Comparison of ENCODE assay signal across 1 cellular context in the genomic region with DNA sequence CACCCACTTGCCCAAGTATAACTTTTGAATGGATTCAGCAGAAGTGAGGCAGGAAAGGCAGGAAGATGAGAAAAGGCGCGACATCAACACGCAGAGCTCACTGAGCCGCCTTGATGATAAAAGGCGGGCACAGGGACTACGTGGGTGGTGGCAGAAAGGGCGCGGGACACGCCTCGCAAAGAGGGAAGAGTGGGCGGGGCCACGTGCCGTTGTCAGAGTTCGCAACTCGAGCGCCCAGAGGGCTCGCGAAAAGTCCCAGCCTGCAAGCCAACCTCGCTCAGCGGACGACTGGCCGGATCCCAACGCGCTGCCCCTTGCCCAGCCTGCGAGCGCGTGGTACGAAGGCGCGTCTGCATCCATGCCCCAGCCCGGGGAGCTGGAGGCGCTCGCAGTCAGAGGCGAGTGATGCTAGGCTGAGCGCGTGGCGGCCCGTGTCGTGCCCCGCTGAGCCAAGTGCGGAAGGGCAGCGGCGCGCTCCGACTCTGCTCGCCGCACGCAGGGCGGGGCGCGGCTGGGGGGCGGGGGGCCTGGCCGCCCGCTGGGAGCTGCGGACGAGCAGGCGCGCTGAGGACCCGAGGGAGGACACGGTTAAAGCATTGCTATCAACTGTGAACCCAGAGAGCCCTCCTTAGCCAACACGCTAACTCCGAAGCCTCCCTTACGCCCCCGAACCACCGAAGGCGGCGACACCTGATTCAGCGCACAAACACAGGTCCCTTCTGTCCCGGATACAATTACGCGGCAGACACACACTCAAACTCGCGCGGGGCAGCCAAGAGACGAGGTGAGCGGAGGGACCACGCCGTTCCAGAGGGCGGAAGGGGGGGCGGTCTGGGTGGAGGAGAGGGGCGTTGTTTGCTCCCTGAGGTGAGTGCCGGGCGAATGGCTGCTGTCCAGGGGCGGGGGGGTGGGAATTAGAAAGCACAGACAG.
TF ChIP-seq lines count a peak whose summit lies in the region.

A gene with protein sequence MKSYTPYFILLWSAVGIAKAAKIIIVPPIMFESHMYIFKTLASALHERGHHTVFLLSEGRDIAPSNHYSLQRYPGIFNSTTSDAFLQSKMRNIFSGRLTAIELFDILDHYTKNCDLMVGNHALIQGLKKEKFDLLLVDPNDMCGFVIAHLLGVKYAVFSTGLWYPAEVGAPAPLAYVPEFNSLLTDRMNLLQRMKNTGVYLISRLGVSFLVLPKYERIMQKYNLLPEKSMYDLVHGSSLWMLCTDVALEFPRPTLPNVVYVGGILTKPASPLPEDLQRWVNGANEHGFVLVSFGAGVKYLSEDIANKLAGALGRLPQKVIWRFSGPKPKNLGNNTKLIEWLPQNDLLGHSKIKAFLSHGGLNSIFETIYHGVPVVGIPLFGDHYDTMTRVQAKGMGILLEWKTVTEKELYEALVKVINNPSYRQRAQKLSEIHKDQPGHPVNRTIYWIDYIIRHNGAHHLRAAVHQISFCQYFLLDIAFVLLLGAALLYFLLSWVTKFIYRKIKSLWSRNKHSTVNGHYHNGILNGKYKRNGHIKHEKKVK (plus strand): TSS at position 617 of the 931 bp plus-strand sequence. CDS start 24,074 bp downstream, outside the sequence.

TF ChIP-seq in K562, 482 proteins besides CTCF, POLR2A, EP300 and RAD21 (continues in another document):
- TF ChIP-seq USF2 (CRISPR knock-in tag; IDR thresholded peaks at IDR 0.05) (peak; percentile 62), NR2C1 (IDR thresholded peaks at IDR 0.05) (peak; percentile 42; the same call in 1 of the 2 replicates), NR2C1 (tag; IDR thresholded peaks at IDR 0.05) (0 out of 2 replicates have a peak, but pooled peaks have one; percentile 18), TFE3 (CRISPR knock-in tag; IDR thresholded peaks at IDR 0.05) (no peak), NRF1 (conservative IDR thresholded peaks at IDR 0.05 in 1 of 2, IDR thresholded peaks at IDR 0.05 in 1 of 2) (peak; percentile 63 to 65; a peak in 3 of 4 replicates), NFATC3 (IDR thresholded peaks at IDR 0.05) (no peak), TGIF2 (CRISPR knock-in tag; IDR thresholded peaks at IDR 0.05) (no peak), CTBP1 (IDR thresholded peaks at IDR 0.05; ENCODE audit: borderline replicate concordance) (peak; percentile 42; the same call in 1 of the 2 replicates), RBFOX2 (IDR thresholded peaks at IDR 0.05; ENCODE audit: low read depth, low read length) (peak; percentile 81), FOS (IDR thresholded peaks at IDR 0.05; ENCODE audit: extremely low read depth, insufficient read length) (no peak), XRCC4 (IDR thresholded peaks at IDR 0.05; ENCODE audit: extremely low read depth, insufficient read depth, insufficient read length) (no peak), POLR2G (IDR thresholded peaks at IDR 0.05; ENCODE audit: low read depth, low read length) (peak; percentile 81), EP400 (IDR thresholded peaks at IDR 0.05) (peak; percentile 53; the same call in 1 of the 2 replicates), EGR1 (conservative IDR thresholded peaks at IDR 0.05) (peak; percentile 80), L3MBTL2 (IDR thresholded peaks at IDR 0.05) (peak; percentile 55; the same call in 1 of the 2 replicates), CXXC5 (CRISPR knock-in tag; IDR thresholded peaks at IDR 0.05) (0 out of 2 replicates have a peak, but pooled peaks have one; percentile 20), NFE2L1 (tag; IDR thresholded peaks at IDR 0.05; ENCODE audit: borderline replicate concordance, low read depth) (no peak), MAZ (CRISPR knock-in tag; conservative IDR thresholded peaks at IDR 0.05 in 1 of 2, IDR thresholded peaks at IDR 0.05 in 1 of 2) (peak in 1 of 2 experiments; percentile 18; a peak in 1 of 4 replicates), ZNF79 (CRISPR knock-in tag; IDR thresholded peaks at IDR 0.05; ENCODE audit: low read depth) (no peak), NFIX (CRISPR knock-in tag; IDR thresholded peaks at IDR 0.05; ENCODE audit: low read depth) (no peak), CC2D1A (IDR thresholded peaks at IDR 0.05) (peak; percentile 62; the same call in 1 of the 2 replicates), BHLHE40 (IDR thresholded peaks at IDR 0.05; ENCODE audit: low read length) (peak; percentile 65; the same call in 1 of the 2 replicates), TAF1 (IDR thresholded peaks at IDR 0.05; ENCODE audit: control insufficient read depth, extremely low read depth, insufficient read depth, low read length, severe bottlenecking) (peak; percentile 38), HOMEZ (CRISPR knock-in tag; IDR thresholded peaks at IDR 0.05) (no peak), ZBTB5 (IDR thresholded peaks at IDR 0.05) (peak; percentile 56; the same call in 1 of the 2 replicates)
- TF ChIP-seq, protein P1, sequence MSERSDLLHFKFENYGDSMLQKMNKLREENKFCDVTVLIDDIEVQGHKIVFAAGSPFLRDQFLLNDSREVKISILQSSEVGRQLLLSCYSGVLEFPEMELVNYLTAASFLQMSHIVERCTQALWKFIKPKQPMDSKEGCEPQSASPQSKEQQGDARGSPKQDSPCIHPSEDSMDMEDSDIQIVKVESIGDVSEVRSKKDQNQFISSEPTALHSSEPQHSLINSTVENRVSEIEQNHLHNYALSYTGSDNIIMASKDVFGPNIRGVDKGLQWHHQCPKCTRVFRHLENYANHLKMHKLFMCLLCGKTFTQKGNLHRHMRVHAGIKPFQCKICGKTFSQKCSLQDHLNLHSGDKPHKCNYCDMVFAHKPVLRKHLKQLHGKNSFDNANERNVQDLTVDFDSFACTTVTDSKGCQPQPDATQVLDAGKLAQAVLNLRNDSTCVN (CRISPR knock-in tag; IDR thresholded peaks at IDR 0.05), result no peak
- TF ChIP-seq, protein P2, sequence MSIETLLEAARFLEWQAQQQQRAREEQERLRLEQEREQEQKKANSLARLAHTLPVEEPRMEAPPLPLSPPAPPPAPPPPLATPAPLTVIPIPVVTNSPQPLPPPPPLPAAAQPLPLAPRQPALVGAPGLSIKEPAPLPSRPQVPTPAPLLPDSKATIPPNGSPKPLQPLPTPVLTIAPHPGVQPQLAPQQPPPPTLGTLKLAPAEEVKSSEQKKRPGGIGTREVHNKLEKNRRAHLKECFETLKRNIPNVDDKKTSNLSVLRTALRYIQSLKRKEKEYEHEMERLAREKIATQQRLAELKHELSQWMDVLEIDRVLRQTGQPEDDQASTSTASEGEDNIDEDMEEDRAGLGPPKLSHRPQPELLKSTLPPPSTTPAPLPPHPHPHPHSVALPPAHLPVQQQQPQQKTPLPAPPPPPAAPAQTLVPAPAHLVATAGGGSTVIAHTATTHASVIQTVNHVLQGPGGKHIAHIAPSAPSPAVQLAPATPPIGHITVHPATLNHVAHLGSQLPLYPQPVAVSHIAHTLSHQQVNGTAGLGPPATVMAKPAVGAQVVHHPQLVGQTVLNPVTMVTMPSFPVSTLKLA (conservative IDR thresholded peaks at IDR 0.05), result peak in 1 of 2 experiments; percentile 54; a peak in 1 of 4 replicates
- TF ChIP-seq, protein P3, sequence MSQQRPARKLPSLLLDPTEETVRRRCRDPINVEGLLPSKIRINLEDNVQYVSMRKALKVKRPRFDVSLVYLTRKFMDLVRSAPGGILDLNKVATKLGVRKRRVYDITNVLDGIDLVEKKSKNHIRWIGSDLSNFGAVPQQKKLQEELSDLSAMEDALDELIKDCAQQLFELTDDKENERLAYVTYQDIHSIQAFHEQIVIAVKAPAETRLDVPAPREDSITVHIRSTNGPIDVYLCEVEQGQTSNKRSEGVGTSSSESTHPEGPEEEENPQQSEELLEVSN (IDR thresholded peaks at IDR 0.05; ENCODE audit: borderline replicate concordance in 1 of 2, extremely low read depth in 1 of 2, insufficient read depth in 1 of 2, insufficient read length in 1 of 2, low read depth in 1 of 2, low read length in 1 of 2, poor library complexity in 1 of 2, severe bottlenecking in 1 of 2), result peak; percentile 12 to 56
- TF ChIP-seq, protein P4, sequence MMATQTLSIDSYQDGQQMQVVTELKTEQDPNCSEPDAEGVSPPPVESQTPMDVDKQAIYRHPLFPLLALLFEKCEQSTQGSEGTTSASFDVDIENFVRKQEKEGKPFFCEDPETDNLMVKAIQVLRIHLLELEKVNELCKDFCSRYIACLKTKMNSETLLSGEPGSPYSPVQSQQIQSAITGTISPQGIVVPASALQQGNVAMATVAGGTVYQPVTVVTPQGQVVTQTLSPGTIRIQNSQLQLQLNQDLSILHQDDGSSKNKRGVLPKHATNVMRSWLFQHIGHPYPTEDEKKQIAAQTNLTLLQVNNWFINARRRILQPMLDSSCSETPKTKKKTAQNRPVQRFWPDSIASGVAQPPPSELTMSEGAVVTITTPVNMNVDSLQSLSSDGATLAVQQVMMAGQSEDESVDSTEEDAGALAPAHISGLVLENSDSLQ (IDR thresholded peaks at IDR 0.05), result no peak
- TF ChIP-seq, protein P5, sequence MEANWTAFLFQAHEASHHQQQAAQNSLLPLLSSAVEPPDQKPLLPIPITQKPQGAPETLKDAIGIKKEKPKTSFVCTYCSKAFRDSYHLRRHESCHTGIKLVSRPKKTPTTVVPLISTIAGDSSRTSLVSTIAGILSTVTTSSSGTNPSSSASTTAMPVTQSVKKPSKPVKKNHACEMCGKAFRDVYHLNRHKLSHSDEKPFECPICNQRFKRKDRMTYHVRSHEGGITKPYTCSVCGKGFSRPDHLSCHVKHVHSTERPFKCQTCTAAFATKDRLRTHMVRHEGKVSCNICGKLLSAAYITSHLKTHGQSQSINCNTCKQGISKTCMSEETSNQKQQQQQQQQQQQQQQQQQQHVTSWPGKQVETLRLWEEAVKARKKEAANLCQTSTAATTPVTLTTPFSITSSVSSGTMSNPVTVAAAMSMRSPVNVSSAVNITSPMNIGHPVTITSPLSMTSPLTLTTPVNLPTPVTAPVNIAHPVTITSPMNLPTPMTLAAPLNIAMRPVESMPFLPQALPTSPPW (CRISPR knock-in tag; IDR thresholded peaks at IDR 0.05), result peak; percentile 81
